19 cellular contexts compared by ENCODE assay signal in genomic region chr7:74063646-74064045, GRCh38. TPM values are rescaled to one million over a fixed set of nuclear protein-coding genes. Genes with fewer than 3 reads are reported as not detected.
DNase-seq lines count a peak whose midpoint lies in the region; ATAC-seq, FAIRE-seq and TF ChIP-seq lines count a peak whose summit lies in the region.
"Had no signal": no experiment of that assay in that cellular context is flagged by ENCODE, and none has a peak within 500 bp of the region (broad histone marks: within the 10 kb centered on the region; RNA-seq: fewer than 3 reads in every experiment).

No MANE protein-coding gene starts in this region.

- no peak for FAIRE-seq in D721Med (lab: Jason Lieb, UNC)
- FAIRE-seq: GM12892 had no signal

- no peaks in the 10 kb centered on the region for H3K79me1 ChIP-seq in trophoblast cell (ENCODE audit: low read length)

- ATAC-seq in natural killer cell (no peak), gastroesophageal sphincter (no peak), GM21381 (IDR thresholded peaks at IDR 0.05; ENCODE audit: unreplicated experiment) (no peak)
- no peak for ATAC-seq in natural killer cell treated with Interleukin-12 subunit alpha and Interleukin-12 subunit beta and Interleukin-15 and Interleukin-18, amount 100 ng/mL, for 72 hours
- ATAC-seq: HCT116 had no signal

- H3K27me3 ChIP-seq in gastroesophageal sphincter (no peaks in the 10 kb centered on the region), osteoblast (ENCODE audit: insufficient read depth, low read length) (no peaks in the 10 kb centered on the region), trophoblast cell (ENCODE audit: insufficient read depth, low read length) (no peaks in the 10 kb centered on the region)

- no peak for TF ChIP-seq POLR2A in gastroesophageal sphincter (IDR thresholded peaks at IDR 0.05)

- H2BK120ac ChIP-seq in trophoblast cell (ENCODE audit: insufficient read depth, low read length, poor library complexity), result no peak overlapping the region

- no peak overlapping the region for H3K18ac ChIP-seq in trophoblast cell (ENCODE audit: low read length)

- no peak overlapping the region for H3K9ac ChIP-seq in trophoblast cell (ENCODE audit: low read length)

- no peak overlapping the region for H4K8ac ChIP-seq in trophoblast cell (ENCODE audit: low read depth, low read length)

- TF ChIP-seq CTCF in natural killer cell (IDR thresholded peaks at IDR 0.05) (no peak), gastroesophageal sphincter (IDR thresholded peaks at IDR 0.05) (no peak), osteoblast (IDR thresholded peaks at IDR 0.05; ENCODE audit: extremely low read depth, low read depth, low read length) (no peak), D721Med (IDR thresholded peaks at IDR 0.05; ENCODE audit: insufficient read depth, missing control alignments) (no peak)

- H3K4me1 Mint-ChIP-seq in natural killer cell, result peaks cover 8% of the 10 kb centered on the region in 2 donors
- peaks cover 7 to 12% of the 10 kb centered on the region in 2 donors for H3K4me1 Mint-ChIP-seq in natural killer cell treated with Interleukin-12 subunit alpha and Interleukin-12 subunit beta and Interleukin-15 and Interleukin-18, amount 100 ng/mL, for 72 hours (ENCODE audit: low read depth in 2 of 2)

- no peak overlapping the region for H3K14ac ChIP-seq in trophoblast cell (ENCODE audit: low read length)

- H3K36me3 ChIP-seq in gastroesophageal sphincter (peaks cover 0 to 88% of the 10 kb centered on the region in 2 donors), osteoblast (ENCODE audit: insufficient read depth, low read length) (no peaks in the 10 kb centered on the region), trophoblast cell (ENCODE audit: control insufficient read depth in 1 of 2, insufficient read depth in 2 of 2, low read length in 2 of 2) (no peaks in the 10 kb centered on the region)

- H3K27me3 Mint-ChIP-seq in natural killer cell (ENCODE audit: low read depth in 2 of 2), result no peaks in the 10 kb centered on the region
- H3K27me3 Mint-ChIP-seq in natural killer cell treated with Interleukin-12 subunit alpha and Interleukin-12 subunit beta and Interleukin-15 and Interleukin-18, amount 100 ng/mL, for 72 hours, result no peaks in the 10 kb centered on the region

- no peaks in the 10 kb centered on the region for H3K36me3 Mint-ChIP-seq in natural killer cell
- H3K36me3 Mint-ChIP-seq in natural killer cell treated with Interleukin-12 subunit alpha and Interleukin-12 subunit beta and Interleukin-15 and Interleukin-18, amount 100 ng/mL, for 72 hours, result no peaks in the 10 kb centered on the region

- H2AFZ ChIP-seq in osteoblast (ENCODE audit: low read length), result no peak overlapping the region
- H2AFZ ChIP-seq in trophoblast cell (ENCODE audit: insufficient read depth, low read length, poor library complexity), result no peak overlapping the region

- H4K20me1 ChIP-seq in osteoblast (ENCODE audit: insufficient read depth, low read length), result no peaks in the 10 kb centered on the region

- H2BK12ac ChIP-seq in trophoblast cell (ENCODE audit: low read length), result no peak overlapping the region

- H4K91ac ChIP-seq in trophoblast cell (ENCODE audit: low read depth, low read length), result no peak overlapping the region

- H3K4me3 ChIP-seq in gastroesophageal sphincter (no peak overlapping the region), osteoblast (ENCODE audit: insufficient read depth, low read length) (no peak overlapping the region), trophoblast cell (ENCODE audit: low read depth, low read length) (no peak overlapping the region)

- H3K9me3 Mint-ChIP-seq in natural killer cell, result no peaks in the 10 kb centered on the region
- H3K9me3 Mint-ChIP-seq in natural killer cell treated with Interleukin-12 subunit alpha and Interleukin-12 subunit beta and Interleukin-15 and Interleukin-18, amount 100 ng/mL, for 72 hours, result no peaks in the 10 kb centered on the region

- H3K9me3 ChIP-seq in gastroesophageal sphincter (no peaks in the 10 kb centered on the region), osteoblast (ENCODE audit: low read depth, low read length) (no peaks in the 10 kb centered on the region), trophoblast cell (ENCODE audit: insufficient read depth, low read depth, low read length) (peaks cover 9% of the 10 kb centered on the region)

- H3K79me2 ChIP-seq in osteoblast (ENCODE audit: insufficient read depth, low read length), result no peaks in the 10 kb centered on the region
- H3K79me2 ChIP-seq in trophoblast cell (ENCODE audit: control insufficient read depth, insufficient read depth, low read length, poor library complexity), result no peaks in the 10 kb centered on the region

- H3K27ac ChIP-seq in gastroesophageal sphincter, result peak overlapping the region in 3 of 4 donors; percentile 89 to 92 (median 91)
- no peak overlapping the region for H3K27ac ChIP-seq in osteoblast (ENCODE audit: low read depth, low read length)
- H3K27ac ChIP-seq in trophoblast cell (ENCODE audit: low read depth, low read length), result no peak overlapping the region

- H3K23ac ChIP-seq in trophoblast cell (ENCODE audit: low read length), result no peak overlapping the region

- H3K4me1 ChIP-seq in gastroesophageal sphincter (peaks cover 0 to 42% (median 4%) of the 10 kb centered on the region in 3 donors), osteoblast (ENCODE audit: insufficient read depth, low read length) (peaks cover 9% of the 10 kb centered on the region), trophoblast cell (ENCODE audit: control insufficient read depth in 1 of 2, insufficient read depth in 2 of 2, low read length in 2 of 2) (no peaks in the 10 kb centered on the region)

- no peak for TF ChIP-seq EP300 in gastroesophageal sphincter (IDR thresholded peaks at IDR 0.05)

- H2BK5ac ChIP-seq in trophoblast cell (ENCODE audit: low read depth, low read length, poor library complexity), result no peak overlapping the region

- no peak overlapping the region for H3K4ac ChIP-seq in trophoblast cell (ENCODE audit: low read depth, low read length)

- no peak for DNase-seq in natural killer cell
- DNase-seq in natural killer cell treated with Interleukin-12 subunit alpha and Interleukin-12 subunit beta and Interleukin-15 and Interleukin-18, amount 100 ng/mL, for 72 hours (ENCODE audit: low spot score), result no peak
- peak; percentile 27 for DNase-seq in osteoblast (ENCODE audit: insufficient read length, low spot score, missing footprints)
- no peak for DNase-seq in activated effector memory CD4-positive, alpha-beta T cell treated with Interleukin-2 at 50 U/mL for 16 hours
- no peak for DNase-seq in trophoblast cell
- no peak for DNase-seq in D721Med (ENCODE audit: insufficient read length, low spot score)
- DNase-seq: DMS 273 treated with DMSO at 0.1 percent for 48 hours, GF-D8, KBM-7, NCI-H1048, NCI-H1436 treated with DMSO at 0.1 percent for 48 hours, NCI-H2029 treated with DMSO at 0.1 percent for 48 hours, NCI-H2171 treated with DMSO at 0.1 percent for 48 hours, NCI-H446 treated with DMSO at 0.1 percent for 48 hours, OCI-M1 had no signal

- intact Hi-C loops in natural killer cell (cut with micrococcal nuclease), result loop anchor here (10.0 kb wide), 2 partner anchors 111 to 231 kb away; partner anchors contain the start of gene EIF4H

- no peak overlapping the region for H3K4me3 Mint-ChIP-seq in natural killer cell
- no peak overlapping the region for H3K4me3 Mint-ChIP-seq in natural killer cell treated with Interleukin-12 subunit alpha and Interleukin-12 subunit beta and Interleukin-15 and Interleukin-18, amount 100 ng/mL, for 72 hours

- H4K12ac ChIP-seq in trophoblast cell (ENCODE audit: low read depth, low read length), result no peak overlapping the region

- WGBS in gastroesophageal sphincter (ENCODE audit: low coverage in 1 of 2), 2 donors, result 98% methylated on average over 9 of the region's 12 CpGs; no CpG with 5 or more reads in 1 of the 2 donors
- WGBS in trophoblast cell (ENCODE audit: extremely low coverage, insufficient coverage, insufficient read length), result no CpG with 5 or more reads among the region's 12 CpGs

- no peak overlapping the region for H2AK5ac ChIP-seq in trophoblast cell (ENCODE audit: low read length)

- H3K4me2 ChIP-seq in osteoblast (ENCODE audit: insufficient read depth, low read length) (no peak overlapping the region), trophoblast cell (ENCODE audit: low read length) (no peak overlapping the region)

- H3K27ac Mint-ChIP-seq in natural killer cell, result peak overlapping the region; percentile 99 to 100
- H3K27ac Mint-ChIP-seq in natural killer cell treated with Interleukin-12 subunit alpha and Interleukin-12 subunit beta and Interleukin-15 and Interleukin-18, amount 100 ng/mL, for 72 hours, result peak overlapping the region in 1 of 2 donors; percentile 60

RNA-seq across cellular contexts. Expression of gene LIMK1, which starts 20.0 kb away (rescaled TPM):
- total RNA-seq in natural killer cell (10 to 100 TPM; 54.0 to 66.0 (median 55.0) TPM), gastroesophageal sphincter (10 to 100 TPM in 3 of 4 donors, 1 to 10 TPM in 1; 7.2 to 20.6 (median 13.2) TPM), osteoblast (46.7 and 48.9 TPM in 2 replicates)
- 10 to 100 TPM; 48.4 to 52.9 TPM for total RNA-seq in natural killer cell treated with Interleukin-12 subunit alpha and Interleukin-12 subunit beta and Interleukin-15 and Interleukin-18, amount 100 ng/mL, for 72 hours
- polyA plus RNA-seq in trophoblast cell (2013), result 23.7 and 23.9 TPM in 2 replicates

RNA-seq across cellular contexts. Expression of gene ELN, which starts 35.7 kb away (rescaled TPM):
- under 1 TPM in 1 of 3 donors, not detected in 2; 0.75 TPM for total RNA-seq in natural killer cell
- under 1 TPM in 1 of 2 donors, not detected in 1; 0.10 TPM for total RNA-seq in natural killer cell treated with Interleukin-12 subunit alpha and Interleukin-12 subunit beta and Interleukin-15 and Interleukin-18, amount 100 ng/mL, for 72 hours
- 100 to 1,000 TPM; 316 to 703 (median 441) TPM for total RNA-seq in gastroesophageal sphincter
- 69.1 and 113 TPM in 2 replicates for total RNA-seq in osteoblast
- 3.1 and 3.2 TPM in 2 replicates for polyA plus RNA-seq in trophoblast cell (2013)

Comparison
In these comparisons a context has a peak if more than half of its experiments do, and no peak if none do; other contexts are left out.
1. H3K27ac ChIP-seq: peak in gastroesophageal sphincter (3 of 4); none in osteoblast (single experiment) and trophoblast cell (single experiment).
2. RNA of gene ELN, which starts 35.7 kb away (total RNA-seq): 316 to 703 TPM in gastroesophageal sphincter and 69.1 to 113 TPM in osteoblast; 0.10 TPM in natural killer cell treated with Interleukin-12 subunit alpha and Interleukin-12 subunit beta and Interleukin-15 and Interleukin-18, amount 100 ng/mL, for 72 hours and 0.75 TPM in natural killer cell; every median in the first group is over 10 times any median in the second.